Comparison of ENCODE assay signal across 14 cellular contexts in genomic region chr2:133063792-133064191, GRCh38.
DNase-seq lines count a peak whose midpoint lies in the region; ATAC-seq, FAIRE-seq and TF ChIP-seq lines count a peak whose summit lies in the region.
"Had no signal": no experiment of that assay in that cellular context is flagged by ENCODE, and none has a peak within 500 bp of the region (broad histone marks: within the 10 kb centered on the region; RNA-seq: fewer than 3 reads in every experiment).

No MANE protein-coding gene starts in this region.

- POLR2A ChIA-PET in HepG2 (lab: Yijun Ruan, JAX) = no interaction called here

- no peak overlapping the region for H2AFZ ChIP-seq in HepG2 (ENCODE audit: low read length)

- FAIRE-seq in HepG2 (lab: Jason Lieb, UNC) = no peak
- FAIRE-seq in frontal cortex (lab: Jason Lieb, UNC) = no peak

- CTCF ChIA-PET in HepG2 (lab: Yijun Ruan, JAX; ENCODE audit: low intra/inter-chr PET ratio, low total read pairs) = no interaction called here

- BruUV-seq in HepG2 (replicated peaks; lab: Mats Ljungman, UMichigan) = no TSS peak

- H3K27me3 ChIP-seq in HepG2 (ENCODE audit: control insufficient read depth in 1 of 2, insufficient read depth in 2 of 2, low read length in 2 of 2) = no peaks in the 10 kb centered on the region
- no peaks in the 10 kb centered on the region for H3K27me3 ChIP-seq in right lobe of liver
- no peaks in the 10 kb centered on the region for H3K27me3 ChIP-seq in SJCRH30
- H3K27me3 ChIP-seq: adrenal gland, BLaER1 had no signal

- no peak for TF ChIP-seq POLR2A in HepG2 (IDR thresholded peaks at IDR 0.05; ENCODE audit: insufficient read depth in 1 of 2, low read depth in 2 of 2, low read length in 2 of 2)
- TF ChIP-seq POLR2A in right lobe of liver (IDR thresholded peaks at IDR 0.05) = no peak

- under 1% methylated on average over 4 of the region's 4 CpGs for WGBS in HepG2 (ENCODE audit: low lambda C conversion rate)
- 29% methylated on average over 4 of the region's 4 CpGs for WGBS in right lobe of liver (ENCODE audit: insufficient coverage, low coverage, low lambda C conversion rate, missing lambda C conversion rate)

- no peaks in the 10 kb centered on the region for H3K4me1 ChIP-seq in HepG2 (ENCODE audit: insufficient read depth, low read length)
- no peaks in the 10 kb centered on the region for H3K4me1 ChIP-seq in right lobe of liver
- no peaks in the 10 kb centered on the region for H3K4me1 ChIP-seq in SJCRH30
- H3K4me1 ChIP-seq: adrenal gland, BLaER1 had no signal

- H3K4me3 ChIP-seq in HepG2 (replicated peaks in 1 of 3; ENCODE audit: insufficient read depth in 1 of 3, low read depth in 2 of 3, low read length in 3 of 3) (no peak overlapping the region), right lobe of liver (no peak overlapping the region), SJCRH30 (no peak overlapping the region)
- H3K4me3 ChIP-seq: adrenal gland, BLaER1 had no signal

- no peak overlapping the region for H3K4me2 ChIP-seq in HepG2 (ENCODE audit: low read depth, low read length)
- H3K4me2 ChIP-seq: BLaER1 had no signal

- TF ChIP-seq EP300 in HepG2 (IDR thresholded peaks at IDR 0.05; ENCODE audit: low read depth in 2 of 2, low read length in 2 of 2) (no peak), HepG2 (CRISPR knock-in tag; IDR thresholded peaks at IDR 0.05; ENCODE audit: borderline replicate concordance) (no peak)

- peaks cover 61% of the 10 kb centered on the region for H3K9me3 ChIP-seq in HepG2 (ENCODE audit: low read length)
- H3K9me3 ChIP-seq in right lobe of liver = no peaks in the 10 kb centered on the region
- no peaks in the 10 kb centered on the region for H3K9me3 ChIP-seq in SJCRH30 (replicated peaks)
- H3K9me3 ChIP-seq: adrenal gland, BLaER1 had no signal

- no peak for TF ChIP-seq RAD21 in HepG2 (CRISPR knock-in tag; IDR thresholded peaks at IDR 0.05)

- in situ Hi-C loops in HepG2 (cut with HindIII; ENCODE audit: extremely low pct_ligation_motif_present, low pct_unique_long_range_greater_than_20kb) (no loop called here), G401 (cut with HindIII; ENCODE audit: low sequenced_read_pairs) (no loop called here)

- H3K79me2 ChIP-seq in HepG2 (ENCODE audit: insufficient read depth, low read length) = no peaks in the 10 kb centered on the region

- no peaks in the 10 kb centered on the region for H4K20me1 ChIP-seq in HepG2 (ENCODE audit: insufficient read depth, low read length)
- H4K20me1 ChIP-seq: BLaER1 had no signal

- no peak overlapping the region for H3K9ac ChIP-seq in HepG2 (ENCODE audit: insufficient read depth, low read depth, low read length)
- H3K9ac ChIP-seq: BLaER1 had no signal

- no peak for ATAC-seq in HepG2
- no peak for ATAC-seq in right lobe of liver
- ATAC-seq: Panc1; stimulated activated effector memory CD8-positive, alpha-beta T cell treated with anti-CD3 and anti-CD28 coated beads, Interleukin-12 subunit alpha, Interleukin-12 subunit beta, amount 100 ng/mL, for 72 hours had no signal

- TF ChIP-seq CTCF in HepG2 (CRISPR knock-in tag; IDR thresholded peaks at IDR 0.05) (no peak), right lobe of liver (IDR thresholded peaks at IDR 0.05) (no peak)

- DNase-seq in HepG2 (ENCODE audit: low spot score) = no peak
- DNase-seq in right lobe of liver = no peak
- peak; percentile 34 to 65 for DNase-seq in SJCRH30
- DNase-seq in foreskin melanocyte = peak; percentile 11
- no peak for DNase-seq in frontal cortex (ENCODE audit: low spot score in 2 of 2)
- no peak for DNase-seq in DMS79 treated with DMSO at 0.1 percent for 48 hours (lab: John Stamatoyannopoulos, UW)
- no peak for DNase-seq in G401 (ENCODE audit: low spot score)
- no peak for DNase-seq in occipital lobe (lab: John Stamatoyannopoulos, UW)
- DNase-seq: activated CD4-positive, alpha-beta T cell treated with anti-CD3 and anti-CD28 coated beads for 1 hour; NCI-H1436 had no signal

- H3K27ac ChIP-seq in HepG2 (ENCODE audit: extremely low read length, insufficient read depth, low read length) (no peak overlapping the region), right lobe of liver (no peak overlapping the region), SJCRH30 (no peak overlapping the region)
- H3K27ac ChIP-seq: adrenal gland, BLaER1 had no signal

- H3K36me3 ChIP-seq in HepG2 (replicated peaks in 1 of 2; ENCODE audit: control insufficient read depth in 1 of 2, insufficient read depth in 2 of 2, low read length in 2 of 2) (no peaks in the 10 kb centered on the region), right lobe of liver (no peaks in the 10 kb centered on the region), SJCRH30 (no peaks in the 10 kb centered on the region)
- H3K36me3 ChIP-seq: adrenal gland, BLaER1 had no signal

- intact Hi-C loops in HepG2 (cut with micrococcal nuclease; ENCODE audit: unreplicated experiment) (no loop called here), right lobe of liver (cut with DNase I) (no loop called here)

TF ChIP-seq in HepG2, 621 proteins besides CTCF, POLR2A, EP300 and RAD21:
- TF ChIP-seq ZNF3 (CRISPR knock-in tag; IDR thresholded peaks at IDR 0.05) (no peak), STAG1 (CRISPR knock-in tag; IDR thresholded peaks at IDR 0.05) (no peak), MIER2 (CRISPR knock-in tag; IDR thresholded peaks at IDR 0.05) (peak; percentile 91), ZNF253 (CRISPR knock-in tag; IDR thresholded peaks at IDR 0.05; ENCODE audit: borderline replicate concordance) (no peak)
- TF ChIP-seq, protein P1, sequence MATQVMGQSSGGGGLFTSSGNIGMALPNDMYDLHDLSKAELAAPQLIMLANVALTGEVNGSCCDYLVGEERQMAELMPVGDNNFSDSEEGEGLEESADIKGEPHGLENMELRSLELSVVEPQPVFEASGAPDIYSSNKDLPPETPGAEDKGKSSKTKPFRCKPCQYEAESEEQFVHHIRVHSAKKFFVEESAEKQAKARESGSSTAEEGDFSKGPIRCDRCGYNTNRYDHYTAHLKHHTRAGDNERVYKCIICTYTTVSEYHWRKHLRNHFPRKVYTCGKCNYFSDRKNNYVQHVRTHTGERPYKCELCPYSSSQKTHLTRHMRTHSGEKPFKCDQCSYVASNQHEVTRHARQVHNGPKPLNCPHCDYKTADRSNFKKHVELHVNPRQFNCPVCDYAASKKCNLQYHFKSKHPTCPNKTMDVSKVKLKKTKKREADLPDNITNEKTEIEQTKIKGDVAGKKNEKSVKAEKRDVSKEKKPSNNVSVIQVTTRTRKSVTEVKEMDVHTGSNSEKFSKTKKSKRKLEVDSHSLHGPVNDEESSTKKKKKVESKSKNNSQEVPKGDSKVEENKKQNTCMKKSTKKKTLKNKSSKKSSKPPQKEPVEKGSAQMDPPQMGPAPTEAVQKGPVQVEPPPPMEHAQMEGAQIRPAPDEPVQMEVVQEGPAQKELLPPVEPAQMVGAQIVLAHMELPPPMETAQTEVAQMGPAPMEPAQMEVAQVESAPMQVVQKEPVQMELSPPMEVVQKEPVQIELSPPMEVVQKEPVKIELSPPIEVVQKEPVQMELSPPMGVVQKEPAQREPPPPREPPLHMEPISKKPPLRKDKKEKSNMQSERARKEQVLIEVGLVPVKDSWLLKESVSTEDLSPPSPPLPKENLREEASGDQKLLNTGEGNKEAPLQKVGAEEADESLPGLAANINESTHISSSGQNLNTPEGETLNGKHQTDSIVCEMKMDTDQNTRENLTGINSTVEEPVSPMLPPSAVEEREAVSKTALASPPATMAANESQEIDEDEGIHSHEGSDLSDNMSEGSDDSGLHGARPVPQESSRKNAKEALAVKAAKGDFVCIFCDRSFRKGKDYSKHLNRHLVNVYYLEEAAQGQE (IDR thresholded peaks at IDR 0.05; ENCODE audit: borderline replicate concordance in 1 of 2, low read depth in 1 of 2, low read length in 2 of 2) = peak; percentile 52 to 93
- TF ChIP-seq, protein P2, sequence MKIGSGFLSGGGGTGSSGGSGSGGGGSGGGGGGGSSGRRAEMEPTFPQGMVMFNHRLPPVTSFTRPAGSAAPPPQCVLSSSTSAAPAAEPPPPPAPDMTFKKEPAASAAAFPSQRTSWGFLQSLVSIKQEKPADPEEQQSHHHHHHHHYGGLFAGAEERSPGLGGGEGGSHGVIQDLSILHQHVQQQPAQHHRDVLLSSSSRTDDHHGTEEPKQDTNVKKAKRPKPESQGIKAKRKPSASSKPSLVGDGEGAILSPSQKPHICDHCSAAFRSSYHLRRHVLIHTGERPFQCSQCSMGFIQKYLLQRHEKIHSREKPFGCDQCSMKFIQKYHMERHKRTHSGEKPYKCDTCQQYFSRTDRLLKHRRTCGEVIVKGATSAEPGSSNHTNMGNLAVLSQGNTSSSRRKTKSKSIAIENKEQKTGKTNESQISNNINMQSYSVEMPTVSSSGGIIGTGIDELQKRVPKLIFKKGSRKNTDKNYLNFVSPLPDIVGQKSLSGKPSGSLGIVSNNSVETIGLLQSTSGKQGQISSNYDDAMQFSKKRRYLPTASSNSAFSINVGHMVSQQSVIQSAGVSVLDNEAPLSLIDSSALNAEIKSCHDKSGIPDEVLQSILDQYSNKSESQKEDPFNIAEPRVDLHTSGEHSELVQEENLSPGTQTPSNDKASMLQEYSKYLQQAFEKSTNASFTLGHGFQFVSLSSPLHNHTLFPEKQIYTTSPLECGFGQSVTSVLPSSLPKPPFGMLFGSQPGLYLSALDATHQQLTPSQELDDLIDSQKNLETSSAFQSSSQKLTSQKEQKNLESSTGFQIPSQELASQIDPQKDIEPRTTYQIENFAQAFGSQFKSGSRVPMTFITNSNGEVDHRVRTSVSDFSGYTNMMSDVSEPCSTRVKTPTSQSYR (CRISPR knock-in tag; IDR thresholded peaks at IDR 0.05; ENCODE audit: borderline replicate concordance) = no peak
- TF ChIP-seq, protein P3, sequence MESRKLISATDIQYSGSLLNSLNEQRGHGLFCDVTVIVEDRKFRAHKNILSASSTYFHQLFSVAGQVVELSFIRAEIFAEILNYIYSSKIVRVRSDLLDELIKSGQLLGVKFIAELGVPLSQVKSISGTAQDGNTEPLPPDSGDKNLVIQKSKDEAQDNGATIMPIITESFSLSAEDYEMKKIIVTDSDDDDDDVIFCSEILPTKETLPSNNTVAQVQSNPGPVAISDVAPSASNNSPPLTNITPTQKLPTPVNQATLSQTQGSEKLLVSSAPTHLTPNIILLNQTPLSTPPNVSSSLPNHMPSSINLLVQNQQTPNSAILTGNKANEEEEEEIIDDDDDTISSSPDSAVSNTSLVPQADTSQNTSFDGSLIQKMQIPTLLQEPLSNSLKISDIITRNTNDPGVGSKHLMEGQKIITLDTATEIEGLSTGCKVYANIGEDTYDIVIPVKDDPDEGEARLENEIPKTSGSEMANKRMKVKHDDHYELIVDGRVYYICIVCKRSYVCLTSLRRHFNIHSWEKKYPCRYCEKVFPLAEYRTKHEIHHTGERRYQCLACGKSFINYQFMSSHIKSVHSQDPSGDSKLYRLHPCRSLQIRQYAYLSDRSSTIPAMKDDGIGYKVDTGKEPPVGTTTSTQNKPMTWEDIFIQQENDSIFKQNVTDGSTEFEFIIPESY (CRISPR knock-in tag; IDR thresholded peaks at IDR 0.05) = no peak

Comparison
In these comparisons a context has a peak if more than half of its experiments do, and no peak if none do; other contexts are left out.
1. DNase-seq: peak in SJCRH30 (2 of 2) and foreskin melanocyte (single experiment); none in HepG2 (single experiment), right lobe of liver (0 of 3), frontal cortex (0 of 2), DMS79 treated with DMSO at 0.1 percent for 48 hours (single experiment), G401 (single experiment) and occipital lobe (single experiment).